ENCODE assay signal across 1 cellular context in genomic region chr16:90057738-90058173, GRCh38.
TF ChIP-seq lines count a peak whose summit lies in the region.

No MANE protein-coding gene starts in this region.

TF ChIP-seq in K562, 482 proteins besides CTCF, POLR2A, EP300 and RAD21 (continued from another document and continues in another):
- TF ChIP-seq CHD7 (IDR thresholded peaks at IDR 0.05; ENCODE audit: low read depth, low read length) (no peak), TCF15 (CRISPR knock-in tag; IDR thresholded peaks at IDR 0.05) (no peak), MBD2 (IDR thresholded peaks at IDR 0.05; ENCODE audit: borderline replicate concordance, low read depth) (peak; percentile 27; the same call in 1 of the 2 replicates), MLX (CRISPR knock-in tag; conservative IDR thresholded peaks at IDR 0.05) (no peak), ELF4 (CRISPR knock-in tag; IDR thresholded peaks at IDR 0.05) (no peak), PREB (CRISPR knock-in tag; IDR thresholded peaks at IDR 0.05) (no peak), ZBTB40 (IDR thresholded peaks at IDR 0.05) (peak; percentile 61), ZBTB40 (CRISPR knock-in tag; IDR thresholded peaks at IDR 0.05) (no peak), SLC30A9 (CRISPR knock-in tag; IDR thresholded peaks at IDR 0.05) (no peak), IRF1 (CRISPR knock-in tag; IDR thresholded peaks at IDR 0.05; ENCODE audit: borderline replicate concordance) (no peak), PRDM10 (IDR thresholded peaks at IDR 0.05; ENCODE audit: partially characterized antibody) (no peak), ZNF143 (CRISPR knock-in tag; IDR thresholded peaks at IDR 0.05) (no peak), ZBTB26 (CRISPR knock-in tag; IDR thresholded peaks at IDR 0.05) (no peak), POU5F1 (IDR thresholded peaks at IDR 0.05; ENCODE audit: borderline replicate concordance, low read depth, low read length, partially characterized antibody) (no peak), NFATC3 (IDR thresholded peaks at IDR 0.05) (no peak), KLF16 (IDR thresholded peaks at IDR 0.05) (no peak), ZNF165 (CRISPR knock-in tag; IDR thresholded peaks at IDR 0.05; ENCODE audit: borderline replicate concordance) (no peak), POLR3G (IDR thresholded peaks at IDR 0.05; ENCODE audit: extremely low read depth, insufficient read length, insufficient replicate concordance) (no peak), BRF1 (IDR thresholded peaks at IDR 0.05; ENCODE audit: borderline replicate concordance, extremely low read depth, insufficient read length) (no peak)
